Comparison of ENCODE assay signal across 13 cellular contexts in genomic region chr11:67432655-67433349, GRCh38. TPM values are rescaled to one million over a fixed set of nuclear protein-coding genes. Genes with fewer than 3 reads are reported as not detected.
DNase-seq lines count a peak whose midpoint lies in the region; ATAC-seq and TF ChIP-seq lines count a peak whose summit lies in the region.
"Had no signal": no experiment of that assay in that cellular context is flagged by ENCODE, and none has a peak within 500 bp of the region (broad histone marks: within the 10 kb centered on the region; RNA-seq: fewer than 3 reads in every experiment).

No MANE protein-coding gene starts in this region.

- no peaks in the 10 kb centered on the region for H3K36me3 ChIP-seq in SU-DHL-6 (ENCODE audit: low read length)
- H3K36me3 ChIP-seq: ovary had no signal

- H3K9ac ChIP-seq in SU-DHL-6 (ENCODE audit: low read length), result no peak overlapping the region

- H3K9me3 ChIP-seq in SU-DHL-6 (ENCODE audit: insufficient read depth, low read length), result no peaks in the 10 kb centered on the region
- H3K9me3 ChIP-seq: ovary had no signal

- H3K27me3 Mint-ChIP-seq in activated CD4-positive, alpha-beta T cell treated with anti-CD3 and anti-CD28 coated beads, Interleukin-2, amount 10 ng/mL, durations not matched to agents 7 days and 5 days, result no peaks in the 10 kb centered on the region
- no peaks in the 10 kb centered on the region for H3K27me3 Mint-ChIP-seq in natural killer cell (ENCODE audit: low read depth in 2 of 2)

- no peaks in the 10 kb centered on the region for H3K9me3 Mint-ChIP-seq in activated CD4-positive, alpha-beta T cell treated with anti-CD3 and anti-CD28 coated beads, Interleukin-2, amount 10 ng/mL, durations not matched to agents 7 days and 5 days
- H3K9me3 Mint-ChIP-seq in natural killer cell, result no peaks in the 10 kb centered on the region

- no peaks in the 10 kb centered on the region for H4K20me1 ChIP-seq in SU-DHL-6 (ENCODE audit: low read depth, low read length)

- TF ChIP-seq CTCF in SU-DHL-6 (IDR thresholded peaks at IDR 0.05; ENCODE audit: insufficient read depth, low read length, poor library complexity, severe bottlenecking) (no peak), natural killer cell (IDR thresholded peaks at IDR 0.05) (no peak)

- intact Hi-C loops in natural killer cell (cut with micrococcal nuclease), result no loop called here

- H3F3A ChIP-seq in SU-DHL-6 (ENCODE audit: insufficient read depth), result peaks cover 43% of the 10 kb centered on the region

- H3K4me2 ChIP-seq in SU-DHL-6 (ENCODE audit: low read depth, low read length, poor library complexity, severe bottlenecking), result no peak overlapping the region

- no peak overlapping the region for H2AFZ ChIP-seq in SU-DHL-6 (ENCODE audit: low read depth, low read length, severe bottlenecking)

- POLR2A ChIA-PET in activated CD4-positive, alpha-beta T cell treated with anti-CD3 and anti-CD28 coated beads, Interleukin-2, amount 10 ng/mL, durations not matched to agents 7 days and 5 days (lab: Charles Lee), result interaction anchor here (0.6 to 1.0 kb wide), 3 partner anchors 29 to 1913 kb away, joined by 3 to 9 read pairs (median 3); partner anchors contain the start of genes ACY3 and TBC1D10C

- CTCF ChIA-PET in activated CD4-positive, alpha-beta T cell treated with anti-CD3 and anti-CD28 coated beads, Interleukin-2, amount 10 ng/mL, durations not matched to agents 7 days and 5 days (lab: Charles Lee), result interaction anchor here (1.0 to 2.1 kb wide), 3 partner anchors 19 to 46 kb away, joined by 3 to 7 read pairs (median 5); partner anchors contain the start of gene PPP1CA

- no peak for DNase-seq in activated CD4-positive, alpha-beta T cell treated with anti-CD3 and anti-CD28 coated beads, Interleukin-2, amount 10 ng/mL, durations not matched to agents 7 days and 5 days
- DNase-seq in activated CD4-positive, alpha-beta T cell treated with anti-CD3 and anti-CD28 coated beads for 4 hours, result no peak
- no peak for DNase-seq in natural killer cell
- no peak for DNase-seq in LoVo (ENCODE audit: low spot score)
- no peak for DNase-seq in EL
- DNase-seq: NCI-H1105 treated with DMSO at 0.1 percent for 48 hours, NCI-H446, ovary, T1000 had no signal

- H3K27ac Mint-ChIP-seq in activated CD4-positive, alpha-beta T cell treated with anti-CD3 and anti-CD28 coated beads, Interleukin-2, amount 10 ng/mL, durations not matched to agents 7 days and 5 days, result peak overlapping the region; percentile 50
- H3K27ac Mint-ChIP-seq in natural killer cell, result peak overlapping the region; percentile 88 to 92

- peak overlapping the region; percentile 31 for H3K4me3 Mint-ChIP-seq in activated CD4-positive, alpha-beta T cell treated with anti-CD3 and anti-CD28 coated beads, Interleukin-2, amount 10 ng/mL, durations not matched to agents 7 days and 5 days
- peak overlapping the region; percentile 45 for H3K4me3 Mint-ChIP-seq in natural killer cell

- H3K36me3 Mint-ChIP-seq in activated CD4-positive, alpha-beta T cell treated with anti-CD3 and anti-CD28 coated beads, Interleukin-2, amount 10 ng/mL, durations not matched to agents 7 days and 5 days (ENCODE audit: low read depth), result peaks cover 50% of the 10 kb centered on the region
- no peaks in the 10 kb centered on the region for H3K36me3 Mint-ChIP-seq in natural killer cell

- peaks cover 57% of the 10 kb centered on the region for H3K4me1 Mint-ChIP-seq in activated CD4-positive, alpha-beta T cell treated with anti-CD3 and anti-CD28 coated beads, Interleukin-2, amount 10 ng/mL, durations not matched to agents 7 days and 5 days
- H3K4me1 Mint-ChIP-seq in natural killer cell, result peaks cover 43 to 57% of the 10 kb centered on the region in 2 donors

- no peak overlapping the region for H3K4me3 ChIP-seq in SU-DHL-6 (ENCODE audit: insufficient read depth, low read length, poor library complexity, severe bottlenecking)
- H3K4me3 ChIP-seq: ovary had no signal

- no peaks in the 10 kb centered on the region for H3K9me2 ChIP-seq in SU-DHL-6 (replicated peaks; ENCODE audit: insufficient read depth, low read length)

- H3K27ac ChIP-seq in SU-DHL-6 (ENCODE audit: low read depth, low read length), result peak overlapping the region; percentile 100; the same call in 1 of the 2 replicates
- H3K27ac ChIP-seq: ovary had no signal

- peaks cover 21% of the 10 kb centered on the region for H3K79me2 ChIP-seq in SU-DHL-6 (ENCODE audit: insufficient read depth, low read length)

- H3K27me3 ChIP-seq in SU-DHL-6 (ENCODE audit: low read length), result no peaks in the 10 kb centered on the region
- H3K27me3 ChIP-seq: ovary had no signal

- ATAC-seq in natural killer cell, result no peak

RNA-seq across cellular contexts. Expression of gene RPS6KB2, which starts 4.5 kb away (rescaled TPM):
- total RNA-seq in activated CD4-positive, alpha-beta T cell treated with anti-CD3 and anti-CD28 coated beads, Interleukin-2, amount 10 ng/mL, durations not matched to agents 7 days and 5 days, result 10 to 100 TPM; 57.5 to 68.1 TPM
- 10 to 100 TPM; 81.0 to 89.6 (median 84.6) TPM for total RNA-seq in natural killer cell

RNA-seq across cellular contexts. Expression of gene PTPRCAP, which starts 4.7 kb away (rescaled TPM):
- total RNA-seq in activated CD4-positive, alpha-beta T cell treated with anti-CD3 and anti-CD28 coated beads, Interleukin-2, amount 10 ng/mL, durations not matched to agents 7 days and 5 days, result 100 to 1,000 TPM; 328 to 389 TPM
- total RNA-seq in natural killer cell, result 100 to 1,000 TPM; 240 to 301 (median 269) TPM

RNA-seq across cellular contexts. Expression of gene CORO1B, which starts 10.5 kb away (rescaled TPM):
- total RNA-seq in activated CD4-positive, alpha-beta T cell treated with anti-CD3 and anti-CD28 coated beads, Interleukin-2, amount 10 ng/mL, durations not matched to agents 7 days and 5 days, result 100 to 1,000 TPM; 191 to 252 TPM
- 10 to 100 TPM in 2 of 3 donors, 1 to 10 TPM in 1; 9.7 to 16.2 (median 15.0) TPM for total RNA-seq in natural killer cell

RNA-seq across cellular contexts. Expression of gene CARNS1, which starts 17.3 kb away (rescaled TPM):
- 1 to 10 TPM; 1.2 to 1.9 TPM for total RNA-seq in activated CD4-positive, alpha-beta T cell treated with anti-CD3 and anti-CD28 coated beads, Interleukin-2, amount 10 ng/mL, durations not matched to agents 7 days and 5 days
- 10 to 100 TPM; 25.0 to 29.0 (median 25.0) TPM for total RNA-seq in natural killer cell

RNA-seq across cellular contexts. Expression of gene GPR152, which starts 19.7 kb away (rescaled TPM):
- total RNA-seq in activated CD4-positive, alpha-beta T cell treated with anti-CD3 and anti-CD28 coated beads, Interleukin-2, amount 10 ng/mL, durations not matched to agents 7 days and 5 days, result not detected
- total RNA-seq in natural killer cell, result under 1 TPM in 1 of 3 donors, not detected in 2; 0.25 TPM
- total RNA-seq: A673, astrocyte, ureter had no signal

Comparison
In these comparisons a context has a peak if more than half of its experiments do, and no peak if none do; other contexts are left out.
1. RNA of gene CORO1B, which starts 10.5 kb away (total RNA-seq): 191 to 252 TPM in activated CD4-positive, alpha-beta T cell treated with anti-CD3 and anti-CD28 coated beads, Interleukin-2, amount 10 ng/mL, durations not matched to agents 7 days and 5 days; 9.7 to 16.2 TPM in natural killer cell; every median in the first group is over 10 times any median in the second.